In genomic region chrX:71095033-71095432, GRCh38 we compare ENCODE assay signal across 8 cellular contexts. TPM values are rescaled to one million over a fixed set of nuclear protein-coding genes. Genes with fewer than 3 reads are reported as not detected.
DNase-seq lines count a peak whose midpoint lies in the region; ATAC-seq and TF ChIP-seq lines count a peak whose summit lies in the region.

No MANE protein-coding gene starts in this region.

- no peak overlapping the region for H3K9ac ChIP-seq in rectal smooth muscle tissue (ENCODE audit: low read length)

- 28 to 39% methylated on average over 6 of the region's 6 CpGs for WGBS in esophagus, 2 donors

- no peak for TF ChIP-seq CTCF in GM12875 (IDR thresholded peaks at IDR 0.05; ENCODE audit: borderline replicate concordance, insufficient read depth, low read depth, low read length)

- ATAC-seq in HG03025 (IDR thresholded peaks at IDR 0.05; ENCODE audit: low FRiP score, unreplicated experiment) (no peak), GM18517 (IDR thresholded peaks at IDR 0.05; ENCODE audit: unreplicated experiment) (no peak), HG02798 (IDR thresholded peaks at IDR 0.05; ENCODE audit: poor library complexity, unreplicated experiment) (no peak)

- no peaks in the 10 kb centered on the region for H3K9me3 ChIP-seq in esophagus (ENCODE audit: control insufficient read depth in 2 of 2, insufficient read depth in 1 of 2, low read depth in 1 of 2, low read length in 1 of 2)

- H3K36me3 ChIP-seq in esophagus (ENCODE audit: control insufficient read depth in 2 of 2, insufficient read depth in 2 of 2, low read length in 1 of 2) (no peaks in the 10 kb centered on the region), rectal smooth muscle tissue (ENCODE audit: control insufficient read depth, insufficient read depth, low read length) (no peaks in the 10 kb centered on the region)

- no peaks in the 10 kb centered on the region for H3K27me3 ChIP-seq in esophagus (ENCODE audit: control insufficient read depth in 1 of 2, insufficient read depth in 2 of 2, low read length in 2 of 2)
- H3K27me3 ChIP-seq in rectal smooth muscle tissue (ENCODE audit: control insufficient read depth, insufficient read depth, low read length), result peaks cover 3% of the 10 kb centered on the region

- H3K27ac ChIP-seq in esophagus (ENCODE audit: low read depth in 2 of 2, low read length in 1 of 2) (no peak overlapping the region), rectal smooth muscle tissue (ENCODE audit: low read depth, low read length) (no peak overlapping the region)

- H3K4me1 ChIP-seq in esophagus (ENCODE audit: control insufficient read depth in 2 of 2, insufficient read depth in 2 of 2, low read length in 1 of 2) (no peaks in the 10 kb centered on the region), rectal smooth muscle tissue (ENCODE audit: control insufficient read depth, insufficient read depth, low read length) (peaks cover 3% of the 10 kb centered on the region)

- DNase-seq in OCI-M1 (lab: John Stamatoyannopoulos, UW), result peak; percentile 38
- no peak for DNase-seq in globus pallidus (ENCODE audit: low spot score)

- H3K4me3 ChIP-seq in GM12875 (ENCODE audit: low read depth, low read length) (peak overlapping the region; percentile 39), esophagus (ENCODE audit: low read depth in 1 of 2, low read length in 2 of 2) (peak overlapping the region; percentile 36 to 60), rectal smooth muscle tissue (ENCODE audit: low read length) (peak overlapping the region; percentile 46)

RNA-seq across cellular contexts. Expression of gene FOXO4, which starts 0.6 kb away (rescaled TPM):
- 10 to 100 TPM in 1 of 2 donors, 1 to 10 TPM in 1; 8.4 to 13.0 TPM for polyA plus RNA-seq in esophagus

RNA-seq across cellular contexts. Expression of gene CXorf65, which starts 11.5 kb away (rescaled TPM):
- polyA plus RNA-seq in esophagus, result 1 to 10 TPM in 1 of 2 donors, under 1 TPM in 1; 0.34 to 3.9 TPM

RNA-seq across cellular contexts. Expression of gene IL2RG, which starts 16.3 kb away (rescaled TPM):
- 10 to 100 TPM in 1 of 2 donors, 1 to 10 TPM in 1; 9.2 to 23.1 TPM for polyA plus RNA-seq in esophagus

RNA-seq across cellular contexts. Expression of gene MED12, which starts 23.4 kb away (rescaled TPM):
- 10 to 100 TPM in 1 of 2 donors, 1 to 10 TPM in 1; 9.5 to 14.0 TPM for polyA plus RNA-seq in esophagus

RNA-seq across cellular contexts. Expression of gene SNX12, which starts 26.9 kb away (rescaled TPM):
- polyA plus RNA-seq in esophagus, result 10 to 100 TPM; 18.9 to 29.4 TPM
